24 cellular contexts compared by ENCODE assay signal in genomic region chr3:2869905-2870304, GRCh38.
"Had no signal": no experiment of that assay in that cellular context is flagged by ENCODE, and none has a peak within 500 bp of the region (broad histone marks: within the 10 kb centered on the region; RNA-seq: fewer than 3 reads in every experiment).

No MANE protein-coding gene starts in this region.

- H3K27ac ChIP-seq: brain microvascular endothelial cell, dorsolateral prefrontal cortex, esophagus muscularis mucosa, foreskin keratinocyte, gastrocnemius medialis, heart left ventricle had no signal

- ATAC-seq: activated T-cell treated with anti-CD3 and anti-CD28 coated beads, Interleukin-2, amount 50 U/mL, for 4 hours; activated T-helper 17 cell treated with anti-CD3 and anti-CD28 coated beads, Interleukin-2, amount 50 U/mL, for 72 hours; effector memory CD8-positive, alpha-beta T cell; foreskin keratinocyte; gastrocnemius medialis; WTC11 had no signal

- DNase-seq: activated CD4-positive, alpha-beta memory T cell treated with anti-CD3 and anti-CD28 coated beads, Interleukin-2, amount 10 ng/mL, durations not matched to agents 7 days and 5 days; activated CD4-positive, alpha-beta T cell treated with anti-CD3 and anti-CD28 coated beads for 1 hour; activated CD4-positive, alpha-beta T cell treated with anti-CD3 and anti-CD28 coated beads for 4 hours; activated CD4-positive, alpha-beta T cell treated with anti-CD3 and anti-CD28 coated beads, Interleukin-2, amount 10 ng/mL, durations not matched to agents 7 days and 5 days; activated CD4-positive, alpha-beta T cell treated with anti-CD3 and anti-CD28 coated beads, Interleukin-2, amount 50 U/mL, for 4 hours; activated effector memory CD4-positive, alpha-beta T cell treated with Interleukin-2 at 50 U/mL for 16 hours; activated gamma-delta T cell treated with Interleukin-2 at 50 U/mL for 16 hours; activated naive CD4-positive, alpha-beta T cell treated with anti-CD3 and anti-CD28 coated beads, Interleukin-2, amount 50 U/mL, for 16 hours; activated naive CD4-positive, alpha-beta T cell treated with Interleukin-2 at 50 U/mL for 16 hours; activated T-cell treated with anti-CD3 and anti-CD28 coated beads, Interleukin-2, amount 50 U/mL, for 4 hours; amniotic stem cell; anterior cingulate cortex; brain microvascular endothelial cell; dorsolateral prefrontal cortex; effector memory CD8-positive, alpha-beta T cell; erythroblast; foreskin keratinocyte; gastrocnemius medialis; glutamatergic neuron; heart left ventricle; T-helper 2 cell had no signal
